In the genomic region with DNA sequence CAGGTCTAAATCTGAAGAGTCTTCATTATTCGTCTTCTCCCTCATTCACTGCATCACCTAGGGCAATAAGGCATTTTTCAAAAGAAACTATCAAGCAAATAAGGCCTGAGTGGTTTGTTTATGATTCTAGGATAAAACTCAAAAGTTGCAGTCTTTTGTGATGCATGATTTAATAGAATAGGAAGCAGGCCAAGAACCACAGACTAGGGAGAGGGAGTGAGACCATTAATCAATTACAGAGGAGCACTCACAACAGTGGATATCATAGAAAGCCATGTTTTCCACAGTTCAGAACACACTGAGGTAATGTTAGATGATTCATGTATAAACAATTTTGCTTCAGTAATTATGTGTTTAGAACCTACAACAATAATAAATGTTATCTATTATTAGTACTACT, we compare ENCODE assay signal across 18 cellular contexts.
A peak's percentile ranks its signal among the peaks of the same experiment; 100 is the strongest.
DNase-seq lines count a peak whose midpoint lies in the region; ATAC-seq and TF ChIP-seq lines count a peak whose summit lies in the region.
"Had no signal": no experiment of that assay in that cellular context is flagged by ENCODE, and none has a peak within 500 bp of the region (broad histone marks: within the 10 kb centered on the region; RNA-seq: fewer than 3 reads in every experiment).

No MANE protein-coding gene starts in this region.

- no peaks in the 10 kb centered on the region for H3K27me3 ChIP-seq in left lung
- H3K27me3 ChIP-seq in WERI-Rb-1 (ENCODE audit: insufficient read depth, low read depth, severe bottlenecking) = no peaks in the 10 kb centered on the region
- H3K27me3 ChIP-seq: neural progenitor cell had no signal

- H3K9me3 ChIP-seq in left lung = no peaks in the 10 kb centered on the region
- H3K9me3 ChIP-seq in WERI-Rb-1 (ENCODE audit: severe bottlenecking) = no peaks in the 10 kb centered on the region
- H3K9me3 ChIP-seq: Caco-2, MG63 had no signal

- intact Hi-C loops in left lung (cut with DNase I) = no loop called here

- H3K4me3 ChIP-seq in AG10803 (ENCODE audit: low read length) = no peak overlapping the region
- H3K4me3 ChIP-seq in choroid plexus epithelial cell (ENCODE audit: low read depth, low read length) = no peak overlapping the region
- no peak overlapping the region for H3K4me3 ChIP-seq in left lung
- no peak overlapping the region for H3K4me3 ChIP-seq in WERI-Rb-1 (ENCODE audit: low read depth, low read length)
- H3K4me3 ChIP-seq: MG63, neural progenitor cell had no signal

- TF ChIP-seq CTCF in AG10803 (conservative IDR thresholded peaks at IDR 0.05; ENCODE audit: low read length) (no peak), choroid plexus epithelial cell (conservative IDR thresholded peaks at IDR 0.05; ENCODE audit: low read depth, low read length) (no peak), left lung (IDR thresholded peaks at IDR 0.05) (no peak), WERI-Rb-1 (IDR thresholded peaks at IDR 0.05; ENCODE audit: low read depth, low read length) (no peak)

- peaks cover 0 to 8% of the 10 kb centered on the region in 2 donors for H3K4me1 ChIP-seq in left lung
- H3K4me1 ChIP-seq: Caco-2 had no signal

- peak; percentile 28 for ATAC-seq in left lung

- H3K36me3 ChIP-seq in left lung = no peaks in the 10 kb centered on the region
- H3K36me3 ChIP-seq in WERI-Rb-1 = no peaks in the 10 kb centered on the region
- H3K36me3 ChIP-seq: MG63, neural progenitor cell had no signal

- peak; percentile 46 for DNase-seq in AG10803 (ENCODE audit: low read depth)
- peak; percentile 35 for DNase-seq in LHCN-M2 (ENCODE audit: low read depth)
- peak; percentile 13 for DNase-seq in choroid plexus epithelial cell (ENCODE audit: low read depth)
- no peak for DNase-seq in left lung
- DNase-seq in midbrain (lab: John Stamatoyannopoulos, UW) = no peak
- DNase-seq in superior temporal gyrus (ENCODE audit: extremely low spot score) = no peak
- DNase-seq in NK-92 (lab: John Stamatoyannopoulos, UW; ENCODE audit: unreplicated experiment) = no peak
- DNase-seq in WERI-Rb-1 = no peak
- DNase-seq: activated CD4-positive, alpha-beta T cell treated with anti-CD3 and anti-CD28 coated beads, Interleukin-2, amount 10 ng/mL, durations not matched to agents 24 days and 14 days; Caco-2; caudate nucleus; effector CD8-positive, alpha-beta T cell; HCEC 1CT; mesendoderm; MG63; NCI-H1694; NCI-H510A had no signal

- H3K27ac ChIP-seq in left lung = no peak overlapping the region
- H3K27ac ChIP-seq in WERI-Rb-1 = no peak overlapping the region
- H3K27ac ChIP-seq: neural progenitor cell had no signal

Comparison
In these comparisons a context has a peak if more than half of its experiments do, and no peak if none do; other contexts are left out.
1. DNase-seq: peak in AG10803 (single experiment), LHCN-M2 (single experiment) and choroid plexus epithelial cell (single experiment); none in left lung (0 of 2), midbrain (single experiment), superior temporal gyrus (single experiment), NK-92 (single experiment) and WERI-Rb-1 (single experiment).